In genomic region chr15:35851491-35851890, GRCh38 we compare ENCODE assay signal across 2 cellular contexts.
TF ChIP-seq lines count a peak whose summit lies in the region.

No MANE protein-coding gene starts in this region.

TF ChIP-seq in IMR-90, 13 proteins besides CTCF, POLR2A, EP300 and RAD21 (continued from another document):
- TF ChIP-seq BHLHE40 (IDR thresholded peaks at IDR 0.05; ENCODE audit: low read depth, low read length) (no peak), MXI1 (IDR thresholded peaks at IDR 0.05; ENCODE audit: borderline replicate concordance, low read depth, low read length) (no peak), CEBPB (IDR thresholded peaks at IDR 0.05; ENCODE audit: low read depth, low read length) (no peak), MAFK (IDR thresholded peaks at IDR 0.05; ENCODE audit: low read depth, low read length) (no peak), ELK1 (IDR thresholded peaks at IDR 0.05; ENCODE audit: borderline replicate concordance, low read depth, low read length) (no peak)

TF ChIP-seq in endothelial cell of umbilical vein, 7 proteins besides CTCF, POLR2A, EP300 and RAD21 (continued from another document):
- no peak for TF ChIP-seq EZH2 (IDR thresholded peaks at IDR 0.05; ENCODE audit: borderline replicate concordance, low read depth, low read length, severe bottlenecking)
- no peak for TF ChIP-seq FOS (IDR thresholded peaks at IDR 0.05; ENCODE audit: borderline replicate concordance, insufficient read depth, low read length)
- TF ChIP-seq MYC (IDR thresholded peaks at IDR 0.05; ENCODE audit: low read depth, low read length) = no peak
- TF ChIP-seq JUN (IDR thresholded peaks at IDR 0.05; ENCODE audit: borderline replicate concordance, insufficient read depth, insufficient read length, low read depth) = no peak
- no peak for TF ChIP-seq MAX (IDR thresholded peaks at IDR 0.05; ENCODE audit: insufficient read depth, insufficient read length)
- TF ChIP-seq GATA2 (IDR thresholded peaks at IDR 0.05; ENCODE audit: insufficient read depth, insufficient read length, low read depth, low read length) = no peak
